ENCODE assay signal across 24 cellular contexts in the genomic region with DNA sequence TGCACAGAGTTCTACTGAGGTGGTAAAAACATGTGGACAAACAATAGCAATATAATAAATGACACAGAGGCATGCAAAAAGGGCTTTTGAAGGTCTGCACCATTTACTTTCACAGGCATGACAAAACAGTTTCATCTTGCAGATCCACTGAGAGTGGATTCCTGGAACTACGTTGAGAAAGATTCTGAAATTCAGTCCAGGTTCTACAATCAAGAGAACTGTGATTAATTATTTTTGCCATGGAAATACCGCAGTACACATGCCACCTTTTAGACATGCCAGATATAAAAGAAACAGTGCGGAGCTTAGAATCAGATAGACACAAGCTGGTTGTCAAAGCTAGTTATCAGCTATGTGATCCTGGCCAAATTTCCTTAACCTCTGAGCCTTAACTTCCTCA. TPM values are rescaled to one million over a fixed set of nuclear protein-coding genes. Genes with fewer than 3 reads are reported as not detected.
"Had no signal": no experiment of that assay in that cellular context is flagged by ENCODE, and none has a peak within 500 bp of the region (broad histone marks: within the 10 kb centered on the region; RNA-seq: fewer than 3 reads in every experiment).

No MANE protein-coding gene starts in this region.

- H3K27me3 ChIP-seq: body of pancreas, pancreas, testis, uterus had no signal

- H3K27ac ChIP-seq: body of pancreas, pancreas, psoas muscle, testis, uterus had no signal

- H3K4me1 ChIP-seq: pancreas, psoas muscle, testis, uterus had no signal

- H3K9me3 ChIP-seq: body of pancreas, pancreas, psoas muscle, testis, uterus had no signal

- DNase-seq: activated CD4-positive, alpha-beta T cell treated with anti-CD3 and anti-CD28 coated beads for 36 hours; activated CD4-positive, alpha-beta T cell treated with anti-CD3 and anti-CD28 coated beads, Interleukin-2, amount 50 U/mL, for 4 hours; activated naive CD4-positive, alpha-beta T cell; activated T-cell treated with anti-CD3 and anti-CD28 coated beads for 4 hours; activated T-cell treated with anti-CD3 and anti-CD28 coated beads, Interleukin-2, amount 50 U/mL, for 72 hours; body of pancreas; cortex of kidney; effector memory CD8-positive, alpha-beta T cell; erythroblast; foreskin melanocyte; islet precursor cell; left cardiac atrium; mammary epithelial cell; nephron progenitor cell; pancreas; psoas muscle; stimulated activated naive CD4-positive, alpha-beta T cell treated with Interleukin-2 at 50 U/mL for 16 hours; T-helper 17 cell; T1000; testis; trophoblast cell; uterus had no signal

- H3K9me3 Mint-ChIP-seq: activated naive CD4-positive, alpha-beta T cell treated with anti-CD3 and anti-CD28 coated beads, Interleukin-2, amount 50 U/mL, for 72 hours; activated T-cell treated with anti-CD3 and anti-CD28 coated beads, Interleukin-2, amount 50 U/mL, for 72 hours; effector memory CD8-positive, alpha-beta T cell; WTC11 had no signal

- ATAC-seq: activated CD4-positive, alpha-beta T cell treated with anti-CD3 and anti-CD28 coated beads for 36 hours; activated naive CD4-positive, alpha-beta T cell treated with anti-CD3 and anti-CD28 coated beads, Interleukin-2, amount 50 U/mL, for 72 hours; activated T-cell treated with anti-CD3 and anti-CD28 coated beads, Interleukin-2, amount 50 U/mL, for 72 hours; body of pancreas; effector memory CD8-positive, alpha-beta T cell; left cardiac atrium; pancreas; psoas muscle; T-helper 17 cell; WTC11 had no signal

- H3K36me3 Mint-ChIP-seq: WTC11 had no signal

- H3K27ac Mint-ChIP-seq: activated CD4-positive, alpha-beta T cell treated with anti-CD3 and anti-CD28 coated beads for 36 hours; activated naive CD4-positive, alpha-beta T cell treated with anti-CD3 and anti-CD28 coated beads, Interleukin-2, amount 50 U/mL, for 72 hours; activated T-cell treated with anti-CD3 and anti-CD28 coated beads, Interleukin-2, amount 50 U/mL, for 72 hours; effector memory CD8-positive, alpha-beta T cell; T-helper 17 cell had no signal

- H3K4me3 Mint-ChIP-seq: activated CD4-positive, alpha-beta T cell treated with anti-CD3 and anti-CD28 coated beads for 36 hours; activated T-cell treated with anti-CD3 and anti-CD28 coated beads, Interleukin-2, amount 50 U/mL, for 72 hours; effector memory CD8-positive, alpha-beta T cell; nephron progenitor cell; T-helper 17 cell; WTC11 had no signal

- FAIRE-seq: pancreas had no signal

- H3K4me3 ChIP-seq: body of pancreas, pancreas, psoas muscle, testis, uterus had no signal

RNA-seq across cellular contexts. Expression of a gene that starts 4.8 kb away (rescaled TPM):
- total RNA-seq: T-helper 17 cell had no signal
